Comparison of ENCODE assay signal across 8 cellular contexts in the genomic region with DNA sequence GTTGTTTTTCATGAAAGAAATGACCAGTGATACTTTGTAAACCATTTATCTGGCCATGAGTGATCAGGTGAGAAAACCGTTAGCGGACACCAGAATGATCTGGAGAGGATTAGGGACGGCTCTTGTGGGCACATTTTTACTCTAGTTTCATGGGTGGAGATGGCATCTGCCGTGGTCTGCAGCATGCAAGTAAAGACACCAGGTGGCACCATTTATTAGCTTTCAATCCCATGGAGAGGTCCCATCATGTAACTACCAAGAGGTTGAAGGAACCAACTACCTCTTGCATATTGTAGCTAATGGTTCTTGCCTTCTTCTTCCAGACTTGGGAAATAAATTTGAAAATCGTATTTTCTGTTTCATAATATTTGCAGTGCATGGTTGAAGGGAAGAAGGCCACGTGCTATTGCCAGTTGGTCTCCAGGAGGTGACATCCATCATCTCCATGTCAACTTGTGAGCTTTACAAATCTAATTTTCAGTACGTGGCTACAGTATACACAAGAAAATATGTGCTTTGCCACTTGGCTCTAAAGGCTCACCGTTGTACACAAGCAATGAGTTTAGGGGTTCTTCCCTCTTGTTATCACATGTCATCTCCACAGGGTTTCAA. TPM values are rescaled to one million over a fixed set of nuclear protein-coding genes. Genes with fewer than 3 reads are reported as not detected.
DNase-seq lines count a peak whose midpoint lies in the region; ATAC-seq and TF ChIP-seq lines count a peak whose summit lies in the region.

No MANE protein-coding gene starts in this region.

- no peak for ATAC-seq in activated B cell treated with CpG ODN at 0.5 μM for 24 hours (ENCODE audit: low read depth)
- peak; percentile 44 to 52 for ATAC-seq in lower lobe of right lung
- ATAC-seq in GM18498 (IDR thresholded peaks at IDR 0.05; ENCODE audit: unreplicated experiment) = no peak

- in situ Hi-C loops in ACHN (cut with HindIII; ENCODE audit: low pct_ligation_motif_present, low pct_unique_long_range_greater_than_20kb, low sequenced_read_pairs) = no loop called here

- peaks cover 44% of the 10 kb centered on the region for H3K4me1 Mint-ChIP-seq in activated B cell treated with CpG ODN at 0.5 μM for 24 hours

- peak; percentile 60 for TF ChIP-seq CTCF in GM12874 (IDR thresholded peaks at IDR 0.05; ENCODE audit: insufficient read depth, low read depth, low read length)
- no peak for TF ChIP-seq CTCF in activated B cell treated with CpG ODN at 0.5 μM for 24 hours (IDR thresholded peaks at IDR 0.05)
- peak; percentile 80 for TF ChIP-seq CTCF in lower lobe of right lung (IDR thresholded peaks at IDR 0.05)

- peaks cover 39% of the 10 kb centered on the region for H3K4me1 ChIP-seq in lower lobe of right lung

- H3K9me3 Mint-ChIP-seq in activated B cell treated with CpG ODN at 0.5 μM for 24 hours = no peaks in the 10 kb centered on the region

- H3K27ac Mint-ChIP-seq in activated B cell treated with CpG ODN at 0.5 μM for 24 hours = peak overlapping the region; percentile 94

- H3K4me3 ChIP-seq in lower lobe of right lung = no peak overlapping the region

- intact Hi-C loops in activated B cell treated with CpG ODN at 0.5 μM for 24 hours (cut with micrococcal nuclease) (loop anchor here (1.0 to 5.0 kb wide), 6 partner anchors 38 to 311 kb away; no protein-coding TSS in a partner anchor), lower lobe of right lung (cut with DNase I) (loop anchor here (5.0 kb wide), 1 partner anchor 39 kb away; no protein-coding TSS in a partner anchor)

- peak; percentile 70 for DNase-seq in ACHN
- peak; percentile 69 for DNase-seq in NCI-H2227 (lab: John Stamatoyannopoulos, UW; ENCODE audit: unreplicated experiment)
- DNase-seq in activated B cell treated with CpG ODN at 0.5 μM for 24 hours = no peak
- peak; percentile 79 for DNase-seq in dedifferentiated amniotic fluid mesenchymal stem cell (ENCODE audit: extremely low spot score)
- DNase-seq in lower lobe of right lung = no peak
- DNase-seq in stimulated activated CD8-positive, alpha-beta memory T cell treated with anti-CD3 and anti-CD28 coated beads, Interleukin-15, amount 100 ng/mL, for 1 hour (ENCODE audit: low read depth) = peak; percentile 20

- peak overlapping the region; percentile 81 for H3K27ac ChIP-seq in lower lobe of right lung

- H3K9me3 ChIP-seq in lower lobe of right lung = no peaks in the 10 kb centered on the region

- peaks cover 22% of the 10 kb centered on the region for H3K36me3 Mint-ChIP-seq in activated B cell treated with CpG ODN at 0.5 μM for 24 hours (ENCODE audit: low read depth)

- POLR2A ChIA-PET in activated B cell treated with CpG ODN at 0.5 μM for 24 hours (lab: Charles Lee) = interaction anchor here (0.6 to 3.4 kb wide), 9 partner anchors 10 to 289 kb away, joined by 4 to 49 read pairs (median 5); a partner anchor contains a TSS

- peaks cover under 1% of the 10 kb centered on the region for H3K36me3 ChIP-seq in lower lobe of right lung

- CTCF ChIA-PET in activated B cell treated with CpG ODN at 0.5 μM for 24 hours (lab: Charles Lee) = interaction anchor here (0.7 to 9.8 kb wide), 22 partner anchors 11 to 365 kb away, joined by 3 to 309 read pairs (median 6); a partner anchor contains a TSS

- H3K27me3 Mint-ChIP-seq in activated B cell treated with CpG ODN at 0.5 μM for 24 hours = no peaks in the 10 kb centered on the region

- peak overlapping the region; percentile 93 for H3K4me3 Mint-ChIP-seq in activated B cell treated with CpG ODN at 0.5 μM for 24 hours

- no peaks in the 10 kb centered on the region for H3K27me3 ChIP-seq in lower lobe of right lung (ENCODE audit: low read depth)

RNA-seq across cellular contexts. Expression of a gene that starts 1.5 kb away (rescaled TPM):
- 31.3 and 42.3 TPM in 2 replicates for total RNA-seq in activated B cell treated with CpG ODN at 0.5 μM for 24 hours
- 17.0 TPM for total RNA-seq in lower lobe of right lung

RNA-seq across cellular contexts. Expression of a gene that starts 55.1 kb away (rescaled TPM):
- total RNA-seq in activated B cell treated with CpG ODN at 0.5 μM for 24 hours (12.1 and 16.5 TPM in 2 replicates), lower lobe of right lung (24.3 TPM)

Comparison
In these comparisons a context has a peak if more than half of its experiments do, and no peak if none do; other contexts are left out.
1. DNase-seq: peak in ACHN (single experiment), NCI-H2227 (single experiment), dedifferentiated amniotic fluid mesenchymal stem cell (single experiment) and stimulated activated CD8-positive, alpha-beta memory T cell treated with anti-CD3 and anti-CD28 coated beads, Interleukin-15, amount 100 ng/mL, for 1 hour (single experiment); none in activated B cell treated with CpG ODN at 0.5 μM for 24 hours (single experiment) and lower lobe of right lung (single experiment).
2. ATAC-seq: peak in lower lobe of right lung (2 of 2); none in activated B cell treated with CpG ODN at 0.5 μM for 24 hours (single experiment) and GM18498 (single experiment).